In the genomic region with DNA sequence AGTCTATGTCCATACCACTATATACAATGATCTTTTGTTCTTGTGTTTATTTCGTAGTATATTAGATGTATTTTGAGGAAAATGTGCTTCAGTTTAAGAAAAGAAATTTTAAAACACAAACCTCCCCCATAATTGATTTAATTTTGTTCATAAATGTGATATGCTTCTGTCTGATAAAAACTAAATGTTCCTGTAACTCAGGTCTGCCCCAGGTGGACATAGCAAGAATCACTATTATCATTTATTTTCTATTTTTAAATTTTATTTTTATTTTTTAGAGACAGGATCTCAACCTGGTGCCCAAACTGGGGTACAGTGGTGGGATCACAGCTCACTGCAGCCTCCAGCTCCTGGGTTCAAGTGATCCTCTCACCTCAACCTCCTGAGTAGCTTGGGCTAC, we compare ENCODE assay signal across 19 cellular contexts. TPM values are rescaled to one million over a fixed set of nuclear protein-coding genes. Genes with fewer than 3 reads are reported as not detected.
A peak's percentile ranks its signal among the peaks of the same experiment; 100 is the strongest.
DNase-seq lines count a peak whose midpoint lies in the region; ATAC-seq, FAIRE-seq and TF ChIP-seq lines count a peak whose summit lies in the region.
"Had no signal": no experiment of that assay in that cellular context is flagged by ENCODE, and none has a peak within 500 bp of the region (broad histone marks: within the 10 kb centered on the region; RNA-seq: fewer than 3 reads in every experiment).

No MANE protein-coding gene starts in this region.

- in situ Hi-C loops in astrocyte of the cerebellum (cut with HindIII; ENCODE audit: low sequenced_read_pairs): no loop called here

- intact Hi-C loops in ovary (cut with DNase I) (no loop called here), uterus (cut with DNase I; ENCODE audit: low total_unique reads) (no loop called here)

- POLR2A ChIA-PET in AG04449 (lab: Yijun Ruan, JAX): no interaction called here

- no peak overlapping the region for H3K27ac Mint-ChIP-seq in natural killer cell treated with Interleukin-12 subunit alpha and Interleukin-12 subunit beta and Interleukin-15 and Interleukin-18, amount 100 ng/mL, for 72 hours
- H3K27ac Mint-ChIP-seq: activated CD4-positive, alpha-beta T cell treated with anti-CD3 and anti-CD28 coated beads for 36 hours had no signal

- H3K36me3 Mint-ChIP-seq in natural killer cell treated with Interleukin-12 subunit alpha and Interleukin-12 subunit beta and Interleukin-15 and Interleukin-18, amount 100 ng/mL, for 72 hours: no peaks in the 10 kb centered on the region

- H3K9me3 Mint-ChIP-seq in natural killer cell treated with Interleukin-12 subunit alpha and Interleukin-12 subunit beta and Interleukin-15 and Interleukin-18, amount 100 ng/mL, for 72 hours: no peaks in the 10 kb centered on the region

- FAIRE-seq in islet of Langerhans (lab: Jason Lieb, UNC): peak; percentile 85
- FAIRE-seq: GM12891 had no signal

- TF ChIP-seq EP300 in ovary (IDR thresholded peaks at IDR 0.05): no peak

- H3K27me3 Mint-ChIP-seq in natural killer cell treated with Interleukin-12 subunit alpha and Interleukin-12 subunit beta and Interleukin-15 and Interleukin-18, amount 100 ng/mL, for 72 hours: peaks cover 5 to 11% of the 10 kb centered on the region in 2 donors

- ATAC-seq in natural killer cell treated with Interleukin-12 subunit alpha and Interleukin-12 subunit beta and Interleukin-15 and Interleukin-18, amount 100 ng/mL, for 72 hours: no peak
- ATAC-seq: activated CD4-positive, alpha-beta T cell treated with anti-CD3 and anti-CD28 coated beads for 36 hours; right cardiac atrium had no signal

- no peak overlapping the region for H3K27ac ChIP-seq in ovary
- no peak overlapping the region for H3K27ac ChIP-seq in uterus
- H3K27ac ChIP-seq: suprapubic skin had no signal

- TF ChIP-seq POLR2A in ovary (IDR thresholded peaks at IDR 0.05) (no peak), uterus (IDR thresholded peaks at IDR 0.05) (no peak)

- no peaks in the 10 kb centered on the region for H3K36me3 ChIP-seq in ovary
- H3K36me3 ChIP-seq in uterus: no peaks in the 10 kb centered on the region
- H3K36me3 ChIP-seq: suprapubic skin had no signal

- H3K27me3 ChIP-seq in ovary: no peaks in the 10 kb centered on the region
- no peaks in the 10 kb centered on the region for H3K27me3 ChIP-seq in uterus
- H3K27me3 ChIP-seq: suprapubic skin had no signal

- WGBS in ovary, 3 donors: 91 to 95% (median 93%) methylated on average over 1 of the region's 1 CpG

- H3K4me1 ChIP-seq in ovary (ENCODE audit: insufficient read depth): no peaks in the 10 kb centered on the region
- no peaks in the 10 kb centered on the region for H3K4me1 ChIP-seq in uterus
- H3K4me1 ChIP-seq: suprapubic skin had no signal

- peak; percentile 31 for TF ChIP-seq CTCF in AG04449 (IDR thresholded peaks at IDR 0.05; ENCODE audit: insufficient read depth, low read length, missing control alignments)
- TF ChIP-seq CTCF in GM12875 (IDR thresholded peaks at IDR 0.05; ENCODE audit: borderline replicate concordance, insufficient read depth, low read depth, low read length): 0 out of 2 replicates have a peak, but pooled peaks have one; percentile 3
- TF ChIP-seq CTCF in astrocyte of the cerebellum (IDR thresholded peaks at IDR 0.05; ENCODE audit: low read depth, low read length, missing control alignments): peak; percentile 37
- no peak for TF ChIP-seq CTCF in ovary (IDR thresholded peaks at IDR 0.05)
- no peak for TF ChIP-seq CTCF in uterus (IDR thresholded peaks at IDR 0.05)

- no peaks in the 10 kb centered on the region for H3K4me1 Mint-ChIP-seq in natural killer cell treated with Interleukin-12 subunit alpha and Interleukin-12 subunit beta and Interleukin-15 and Interleukin-18, amount 100 ng/mL, for 72 hours (ENCODE audit: low read depth in 2 of 2)

- no peak overlapping the region for H3K4me3 ChIP-seq in AG04449 (ENCODE audit: low read depth, low read length)
- no peak overlapping the region for H3K4me3 ChIP-seq in GM12875 (ENCODE audit: low read depth, low read length)
- H3K4me3 ChIP-seq in astrocyte of the cerebellum (ENCODE audit: low read depth, low read length): no peak overlapping the region
- H3K4me3 ChIP-seq in ovary: no peak overlapping the region
- no peak overlapping the region for H3K4me3 ChIP-seq in uterus
- H3K4me3 ChIP-seq: suprapubic skin had no signal

- no peak overlapping the region for H3K4me3 Mint-ChIP-seq in natural killer cell treated with Interleukin-12 subunit alpha and Interleukin-12 subunit beta and Interleukin-15 and Interleukin-18, amount 100 ng/mL, for 72 hours
- H3K4me3 Mint-ChIP-seq: activated CD4-positive, alpha-beta T cell treated with anti-CD3 and anti-CD28 coated beads for 36 hours had no signal

- H3K9me3 ChIP-seq in ovary: no peaks in the 10 kb centered on the region
- no peaks in the 10 kb centered on the region for H3K9me3 ChIP-seq in uterus
- H3K9me3 ChIP-seq: suprapubic skin had no signal

- CTCF ChIA-PET in AG04449 (lab: Yijun Ruan, JAX): interaction anchor here (0.6 to 2.8 kb wide), 7 partner anchors 9 to 109 kb away, joined by 3 to 12 read pairs (median 3); no protein-coding TSS in a partner anchor

- DNase-seq in AG04449 (ENCODE audit: low read depth, low spot score) (no peak), astrocyte of the cerebellum (ENCODE audit: low read depth) (no peak), ovary (no peak), uterus (no peak), NCI-H1694 treated with DMSO at 0.1 percent for 48 hours (lab: John Stamatoyannopoulos, UW) (no peak)
- no peak for DNase-seq in natural killer cell treated with Interleukin-12 subunit alpha and Interleukin-12 subunit beta and Interleukin-15 and Interleukin-18, amount 100 ng/mL, for 72 hours (ENCODE audit: low spot score)
- DNase-seq: activated CD4-positive, alpha-beta T cell treated with anti-CD3 and anti-CD28 coated beads for 36 hours; activated effector memory CD4-positive, alpha-beta T cell treated with anti-CD3 and anti-CD28 coated beads, Interleukin-2, amount 50 U/mL, for 16 hours; cortex of kidney; H7; head of caudate nucleus; mesendoderm; NCI-H510A; right cardiac atrium; SIG-M5 had no signal

RNA-seq across cellular contexts. Expression of a gene that starts 43.2 kb away (rescaled TPM):
- total RNA-seq in natural killer cell treated with Interleukin-12 subunit alpha and Interleukin-12 subunit beta and Interleukin-15 and Interleukin-18, amount 100 ng/mL, for 72 hours: not detected
- total RNA-seq in ovary: 10 to 100 TPM; 14.4 to 34.7 (median 19.8) TPM
- polyA plus RNA-seq in ovary: 10 to 100 TPM in 1 of 2 donors, 1 to 10 TPM in 1; 9.9 to 22.6 TPM
- 10 to 100 TPM in 2 of 4 donors, 1 to 10 TPM in 2; 3.3 to 32.7 (median 11.9) TPM for total RNA-seq in uterus
- total RNA-seq: activated CD4-positive, alpha-beta T cell treated with anti-CD3 and anti-CD28 coated beads for 36 hours had no signal

Comparison
In these comparisons a context has a peak if more than half of its experiments do, and no peak if none do; other contexts are left out.
1. CTCF ChIP-seq: peak in AG04449 (single experiment), GM12875 (single experiment) and astrocyte of the cerebellum (single experiment); none in ovary (0 of 3) and uterus (0 of 4).
2. RNA of a gene that starts 43.2 kb away (total RNA-seq): 14.4 to 34.7 TPM in ovary and 3.3 to 32.7 TPM in uterus; not detected in natural killer cell treated with Interleukin-12 subunit alpha and Interleukin-12 subunit beta and Interleukin-15 and Interleukin-18, amount 100 ng/mL, for 72 hours; every median in the first group is over 4 times any median in the second.